ENCODE assay signal across 16 cellular contexts in genomic region chr11:15865212-15865987, GRCh38.
DNase-seq lines count a peak whose midpoint lies in the region; ATAC-seq, FAIRE-seq and TF ChIP-seq lines count a peak whose summit lies in the region.
"Had no signal": no experiment of that assay in that cellular context is flagged by ENCODE, and none has a peak within 500 bp of the region (broad histone marks: within the 10 kb centered on the region; RNA-seq: fewer than 3 reads in every experiment).

No MANE protein-coding gene starts in this region.

- WGBS in trophoblast cell (ENCODE audit: extremely low coverage, insufficient coverage, insufficient read length), result no CpG with 5 or more reads among the region's 8 CpGs
- 96% methylated on average over 8 of the region's 8 CpGs for WGBS in right cardiac atrium

- no peak overlapping the region for H2BK5ac ChIP-seq in trophoblast cell (ENCODE audit: low read depth, low read length, poor library complexity)

- H2AFZ ChIP-seq in trophoblast cell (ENCODE audit: insufficient read depth, low read length, poor library complexity), result no peak overlapping the region

- no peak overlapping the region for H4K91ac ChIP-seq in trophoblast cell (ENCODE audit: low read depth, low read length)

- peak; percentile 99 for ATAC-seq in esophagus mucosa
- ATAC-seq in right cardiac atrium, result no peak
- ATAC-seq in GM19397 (IDR thresholded peaks at IDR 0.05; ENCODE audit: unreplicated experiment), result no peak

- no peak for TF ChIP-seq CTCF in bronchial epithelial cell (IDR thresholded peaks at IDR 0.05; ENCODE audit: insufficient read depth, low read length, severe bottlenecking)

- H4K12ac ChIP-seq in trophoblast cell (ENCODE audit: low read depth, low read length), result no peak overlapping the region

- peaks cover 3% of the 10 kb centered on the region for H3K79me1 ChIP-seq in trophoblast cell (ENCODE audit: low read length)

- no peak overlapping the region for H2AK5ac ChIP-seq in trophoblast cell (ENCODE audit: low read length)

- FAIRE-seq in bronchial epithelial cell (lab: Jason Lieb, UNC), result peak; percentile 99

- H3K27ac ChIP-seq in trophoblast cell (ENCODE audit: low read depth, low read length), result no peak overlapping the region
- H3K27ac ChIP-seq in right cardiac atrium (ENCODE audit: low read length), result no peak overlapping the region
- H3K27ac ChIP-seq: 22Rv1 had no signal

- H2BK120ac ChIP-seq in trophoblast cell (ENCODE audit: insufficient read depth, low read length, poor library complexity), result no peak overlapping the region

- intact Hi-C loops in right cardiac atrium (cut with DNase I), result no loop called here

- H4K8ac ChIP-seq in trophoblast cell (ENCODE audit: low read depth, low read length), result no peak overlapping the region

- H3K18ac ChIP-seq in trophoblast cell (ENCODE audit: low read length), result no peak overlapping the region

- H3K36me3 ChIP-seq in bronchial epithelial cell (ENCODE audit: control insufficient read depth, insufficient read depth, low read length) (no peaks in the 10 kb centered on the region), trophoblast cell (ENCODE audit: control insufficient read depth in 1 of 2, insufficient read depth in 2 of 2, low read length in 2 of 2) (no peaks in the 10 kb centered on the region)
- H3K36me3 ChIP-seq: BE2C, HAP-1 had no signal

- no peak overlapping the region for H3K4ac ChIP-seq in trophoblast cell (ENCODE audit: low read depth, low read length)

- DNase-seq in DMS53 (lab: John Stamatoyannopoulos, UW) (peak; percentile 5), DMS53 treated with DMSO at 0.1 percent for 48 hours (lab: John Stamatoyannopoulos, UW; ENCODE audit: unreplicated experiment) (no peak), bronchial epithelial cell (ENCODE audit: low read depth) (peak; percentile 88), trophoblast cell (peak; percentile 88 to 91), right cardiac atrium (no peak), NCI-H2196 treated with DMSO at 0.1 percent for 48 hours (lab: John Stamatoyannopoulos, UW; ENCODE audit: unreplicated experiment) (no peak)
- DNase-seq: BE2C; CD4-positive, alpha-beta T cell; DMS79 treated with DMSO at 0.1 percent for 48 hours; NCI-H1436; NCI-H2029 treated with DMSO at 0.1 percent for 48 hours; NCI-H2171 treated with DMSO at 0.1 percent for 48 hours had no signal

- H3K4me3 ChIP-seq in bronchial epithelial cell (ENCODE audit: low read depth, low read length) (no peak overlapping the region), trophoblast cell (ENCODE audit: low read depth, low read length) (no peak overlapping the region), right cardiac atrium (ENCODE audit: low read length) (no peak overlapping the region)
- H3K4me3 ChIP-seq: HAP-1 had no signal

- peaks cover 7 to 11% of the 10 kb centered on the region in 2 experiments for H3K4me1 ChIP-seq in trophoblast cell (ENCODE audit: control insufficient read depth in 1 of 2, insufficient read depth in 2 of 2, low read length in 2 of 2)
- H3K4me1 ChIP-seq in right cardiac atrium (ENCODE audit: control insufficient read depth, insufficient read depth, low read length), result no peaks in the 10 kb centered on the region
- H3K4me1 ChIP-seq: BE2C, HAP-1 had no signal

- H3K9ac ChIP-seq in trophoblast cell (ENCODE audit: low read length), result no peak overlapping the region

- H3K23ac ChIP-seq in trophoblast cell (ENCODE audit: low read length), result no peak overlapping the region

- no peak overlapping the region for H3K14ac ChIP-seq in trophoblast cell (ENCODE audit: low read length)

- H3K79me2 ChIP-seq in trophoblast cell (ENCODE audit: control insufficient read depth, insufficient read depth, low read length, poor library complexity), result no peaks in the 10 kb centered on the region

- H3K27me3 ChIP-seq in bronchial epithelial cell (ENCODE audit: control insufficient read depth, insufficient read depth, low read length) (no peaks in the 10 kb centered on the region), trophoblast cell (ENCODE audit: insufficient read depth, low read length) (no peaks in the 10 kb centered on the region), right cardiac atrium (ENCODE audit: control insufficient read depth, insufficient read depth) (no peaks in the 10 kb centered on the region)
- H3K27me3 ChIP-seq: BE2C had no signal

- no peak overlapping the region for H3K4me2 ChIP-seq in trophoblast cell (ENCODE audit: low read length)

- no peak overlapping the region for H2BK12ac ChIP-seq in trophoblast cell (ENCODE audit: low read length)

- H3K9me3 ChIP-seq in trophoblast cell (ENCODE audit: insufficient read depth, low read depth, low read length), result peaks cover 1% of the 10 kb centered on the region
- no peaks in the 10 kb centered on the region for H3K9me3 ChIP-seq in right cardiac atrium (ENCODE audit: control insufficient read depth, low read length)
- H3K9me3 ChIP-seq: BE2C, HAP-1 had no signal

Comparison
In these comparisons a context has a peak if more than half of its experiments do, and no peak if none do; other contexts are left out.
1. DNase-seq: peak in DMS53 (single experiment), bronchial epithelial cell (single experiment) and trophoblast cell (2 of 2); none in DMS53 treated with DMSO at 0.1 percent for 48 hours (single experiment), right cardiac atrium (0 of 3) and NCI-H2196 treated with DMSO at 0.1 percent for 48 hours (single experiment).